ENCODE assay signal across 16 cellular contexts in genomic region chr4:2461246-2461960, GRCh38. TPM values are rescaled to one million over a fixed set of nuclear protein-coding genes. Genes with fewer than 3 reads are reported as not detected.
DNase-seq lines count a peak whose midpoint lies in the region; ATAC-seq and TF ChIP-seq lines count a peak whose summit lies in the region.
"Had no signal": no experiment of that assay in that cellular context is flagged by ENCODE, and none has a peak within 500 bp of the region (broad histone marks: within the 10 kb centered on the region; RNA-seq: fewer than 3 reads in every experiment).

No MANE protein-coding gene starts in this region.

- no peak for DNase-seq in CD8-positive, alpha-beta T cell
- DNase-seq in HFFc6, result no peak
- no peak for DNase-seq in neural crest cell (ENCODE audit: low read depth, low spot score)
- no peak for DNase-seq in uterus
- no peak for DNase-seq in AG08396 (ENCODE audit: low spot score)
- DNase-seq in GM19238 (ENCODE audit: insufficient read length, low spot score), result no peak
- DNase-seq: effector memory CD4-positive, alpha-beta T cell; NCI-H1105; small intestine had no signal

- H3K27ac ChIP-seq in CD8-positive, alpha-beta T cell (ENCODE audit: low read depth, low read length), result no peak overlapping the region
- no peak overlapping the region for H3K27ac ChIP-seq in uterus
- H3K27ac ChIP-seq: thyroid gland had no signal

- H3K4me3 Mint-ChIP-seq in CD8-positive, alpha-beta T cell, result peak overlapping the region; percentile 78
- H3K4me3 Mint-ChIP-seq in HFFc6 (peak overlapping the region; percentile 77), neural crest cell (peak overlapping the region; percentile 78)
- peak overlapping the region; percentile 53 for H3K4me3 Mint-ChIP-seq in dendritic cell treated with granulocyte-macrophage colony-stimulating factor and Interleukin-4, amounts not matched to agents 40 ng/mL and 50 ng/mL, for 4 days

- H3K4me3 ChIP-seq in CD8-positive, alpha-beta T cell (ENCODE audit: low read depth, low read length), result no peak overlapping the region
- no peak overlapping the region for H3K4me3 ChIP-seq in uterus

- H3K4me1 ChIP-seq in CD8-positive, alpha-beta T cell (ENCODE audit: insufficient read depth, low read length), result peaks cover 4% of the 10 kb centered on the region
- peaks cover 0 to 6% of the 10 kb centered on the region in 2 donors for H3K4me1 ChIP-seq in uterus

- CTCF ChIA-PET in CD8-positive, alpha-beta T cell (lab: Charles Lee), result interaction anchor here (1.2 to 1.8 kb wide), 4 partner anchors 23 to 244 kb away, joined by 4 to 6 read pairs (median 5); no protein-coding TSS in a partner anchor

- H3K27ac Mint-ChIP-seq in CD8-positive, alpha-beta T cell, result no peak overlapping the region
- no peak overlapping the region for H3K27ac Mint-ChIP-seq in HFFc6
- peak overlapping the region; percentile 48 for H3K27ac Mint-ChIP-seq in dendritic cell treated with granulocyte-macrophage colony-stimulating factor and Interleukin-4, amounts not matched to agents 40 ng/mL and 50 ng/mL, for 4 days
- peak overlapping the region; percentile 13 for H3K27ac Mint-ChIP-seq in neural crest cell (ENCODE audit: unreplicated experiment)

- H3K4me1 Mint-ChIP-seq in CD8-positive, alpha-beta T cell (ENCODE audit: low read depth), result peaks cover 8% of the 10 kb centered on the region
- H3K4me1 Mint-ChIP-seq in HFFc6 (ENCODE audit: low read depth) (peaks cover 7% of the 10 kb centered on the region; the same call in 1 of the 2 replicates), neural crest cell (peaks cover 9% of the 10 kb centered on the region)
- H3K4me1 Mint-ChIP-seq in dendritic cell treated with granulocyte-macrophage colony-stimulating factor and Interleukin-4, amounts not matched to agents 40 ng/mL and 50 ng/mL, for 4 days (ENCODE audit: low read depth), result peaks cover 14% of the 10 kb centered on the region

- no peaks in the 10 kb centered on the region for H3K36me3 Mint-ChIP-seq in CD8-positive, alpha-beta T cell
- no peaks in the 10 kb centered on the region for H3K36me3 Mint-ChIP-seq in HFFc6 (ENCODE audit: low read depth)
- H3K36me3 Mint-ChIP-seq in dendritic cell treated with granulocyte-macrophage colony-stimulating factor and Interleukin-4, amounts not matched to agents 40 ng/mL and 50 ng/mL, for 4 days (ENCODE audit: low read depth), result no peaks in the 10 kb centered on the region
- no peaks in the 10 kb centered on the region for H3K36me3 Mint-ChIP-seq in neural crest cell (ENCODE audit: low read depth)

- ATAC-seq in CD8-positive, alpha-beta T cell, result no peak

- no peaks in the 10 kb centered on the region for H3K9me3 ChIP-seq in CD8-positive, alpha-beta T cell (ENCODE audit: low read length)
- no peaks in the 10 kb centered on the region for H3K9me3 ChIP-seq in uterus
- H3K9me3 ChIP-seq: ascending aorta, thyroid gland had no signal

- intact Hi-C loops in CD8-positive, alpha-beta T cell (cut with DNase I, micrococcal nuclease), result loop anchor here in 1 of 2 experiments (5.0 kb wide), 1 partner anchor 99 kb away; no protein-coding TSS in a partner anchor
- intact Hi-C loops in dendritic cell treated with granulocyte-macrophage colony-stimulating factor and Interleukin-4, amounts not matched to agents 40 ng/mL and 50 ng/mL, for 4 days (cut with micrococcal nuclease), result no loop called here
- intact Hi-C loops in uterus (cut with DNase I; ENCODE audit: low total_unique reads), result loop anchor here (10.0 kb wide), 1 partner anchor 237 kb away; no protein-coding TSS in a partner anchor

- H3K36me3 ChIP-seq in CD8-positive, alpha-beta T cell (ENCODE audit: insufficient read depth, low read length), result no peaks in the 10 kb centered on the region
- no peaks in the 10 kb centered on the region for H3K36me3 ChIP-seq in uterus
- H3K36me3 ChIP-seq: ascending aorta, thyroid gland had no signal

- H3K9me3 Mint-ChIP-seq in CD8-positive, alpha-beta T cell, result no peaks in the 10 kb centered on the region
- no peaks in the 10 kb centered on the region for H3K9me3 Mint-ChIP-seq in HFFc6
- no peaks in the 10 kb centered on the region for H3K9me3 Mint-ChIP-seq in dendritic cell treated with granulocyte-macrophage colony-stimulating factor and Interleukin-4, amounts not matched to agents 40 ng/mL and 50 ng/mL, for 4 days
- no peaks in the 10 kb centered on the region for H3K9me3 Mint-ChIP-seq in neural crest cell

- no peaks in the 10 kb centered on the region for H3K27me3 Mint-ChIP-seq in CD8-positive, alpha-beta T cell (ENCODE audit: low read depth)
- H3K27me3 Mint-ChIP-seq in HFFc6 (ENCODE audit: insufficient read depth), result peaks cover 3% of the 10 kb centered on the region
- H3K27me3 Mint-ChIP-seq in dendritic cell treated with granulocyte-macrophage colony-stimulating factor and Interleukin-4, amounts not matched to agents 40 ng/mL and 50 ng/mL, for 4 days, result peaks cover 51% of the 10 kb centered on the region
- H3K27me3 Mint-ChIP-seq in neural crest cell (ENCODE audit: low read depth), result peaks cover 5% of the 10 kb centered on the region

- no peak for TF ChIP-seq POLR2A in uterus (IDR thresholded peaks at IDR 0.05)

- POLR2A ChIA-PET in CD8-positive, alpha-beta T cell (lab: Charles Lee), result interaction anchor here (0.7 kb wide), 1 partner anchor 24 kb away, joined by 3 read pairs; no protein-coding TSS in a partner anchor

- no peaks in the 10 kb centered on the region for H3K27me3 ChIP-seq in CD8-positive, alpha-beta T cell (ENCODE audit: insufficient read depth, low read length)
- H3K27me3 ChIP-seq in uterus, result no peaks in the 10 kb centered on the region
- H3K27me3 ChIP-seq: ascending aorta, thyroid gland had no signal

- TF ChIP-seq CTCF in CD8-positive, alpha-beta T cell (IDR thresholded peaks at IDR 0.05), result no peak
- TF ChIP-seq CTCF in HFFc6 (IDR thresholded peaks at IDR 0.05) (no peak), neural crest cell (conservative IDR thresholded peaks at IDR 0.05) (no peak), uterus (IDR thresholded peaks at IDR 0.05) (no peak)

RNA-seq across cellular contexts. Expression of gene RNF4, which starts 7.5 kb away (rescaled TPM):
- total RNA-seq in CD8-positive, alpha-beta T cell, result 100 to 1,000 TPM; 130 to 134 TPM
- total RNA-seq in HFFc6 (2021; fragmentation: NEBNext Ultra II Directional; extraction: Animal tissue kit (Norgen Biotek cat#: 25700)), result 10 to 100 TPM; 46.1 to 52.8 (median 49.9) TPM
- total RNA-seq in neural crest cell, result 74.2 and 76.4 TPM in 2 replicates
- 10 to 100 TPM; 10.8 to 57.9 (median 33.9) TPM for total RNA-seq in uterus

RNA-seq across cellular contexts. Expression of gene CFAP99, which starts 42.6 kb away (rescaled TPM):
- under 1 TPM; 0.22 to 0.36 TPM for total RNA-seq in CD8-positive, alpha-beta T cell
- not detected for total RNA-seq in HFFc6 (2021; fragmentation: NEBNext Ultra II Directional; extraction: Animal tissue kit (Norgen Biotek cat#: 25700))
- total RNA-seq in neural crest cell, result not detected in 2 replicates
- under 1 TPM in 2 of 4 donors, not detected in 2; 0.21 to 0.46 TPM for total RNA-seq in uterus
- total RNA-seq: activated CD8-positive, alpha-beta memory T cell treated with anti-CD3 and anti-CD28 coated beads for 36 hours; ascending aorta; frontal cortex; kidney epithelial cell; T-helper 1 cell treated with Interleukin-12 subunit alpha and Interleukin-12 subunit beta and Interleukin-4 antibody, amounts not matched to agents 30 ng/mL and 1 ng/mL, for 36 hours had no signal

RNA-seq across cellular contexts. Expression of gene ZFYVE28, which starts 43.0 kb away (rescaled TPM):
- total RNA-seq in CD8-positive, alpha-beta T cell, result 10 to 100 TPM; 16.5 to 20.2 TPM
- 1 to 10 TPM; 1.8 to 5.4 (median 2.2) TPM for total RNA-seq in HFFc6 (2021; fragmentation: NEBNext Ultra II Directional; extraction: Animal tissue kit (Norgen Biotek cat#: 25700))
- total RNA-seq in neural crest cell, result 1.2 and 1.4 TPM in 2 replicates
- total RNA-seq in uterus, result 10 to 100 TPM in 3 of 4 donors, 1 to 10 TPM in 1; 5.4 to 16.7 (median 13.4) TPM

Comparison
In these comparisons a context has a peak if more than half of its experiments do, and no peak if none do; other contexts are left out.
1. H3K27ac Mint-ChIP-seq: peak in dendritic cell treated with granulocyte-macrophage colony-stimulating factor and Interleukin-4, amounts not matched to agents 40 ng/mL and 50 ng/mL, for 4 days (single experiment) and neural crest cell (single experiment); none in CD8-positive, alpha-beta T cell (single experiment) and HFFc6 (single experiment).
2. Peak in every context shown above with its lines, with median percentiles within 50 percentile points of each other: H3K4me3 Mint-ChIP-seq.